ENCODE assay signal across 26 cellular contexts in genomic region chr5:65762234-65762633, GRCh38. TPM values are rescaled to one million over a fixed set of nuclear protein-coding genes. Genes with fewer than 3 reads are reported as not detected.
DNase-seq lines count a peak whose midpoint lies in the region; ATAC-seq and TF ChIP-seq lines count a peak whose summit lies in the region.
"Had no signal": no experiment of that assay in that cellular context is flagged by ENCODE, and none has a peak within 500 bp of the region (broad histone marks: within the 10 kb centered on the region; RNA-seq: fewer than 3 reads in every experiment).

No MANE protein-coding gene starts in this region.

- no peak overlapping the region for H2AFZ ChIP-seq in mammary epithelial cell (ENCODE audit: low read depth, low read length)

- intact Hi-C loops in activated CD4-positive, alpha-beta T cell treated with anti-CD3 and anti-CD28 coated beads, Interleukin-2, amount 10 ng/mL, durations not matched to agents 24 days and 14 days (cut with micrococcal nuclease): no loop called here
- intact Hi-C loops in mammary epithelial cell (cut with micrococcal nuclease): loop anchor here (5.0 kb wide), 1 partner anchor 165 kb away; the partner anchor contains the start of gene ERBIN
- intact Hi-C loops in thyroid gland (cut with DNase I): no loop called here
- intact Hi-C loops in psoas muscle (cut with DNase I): no loop called here
- intact Hi-C loops in sciatic nerve (cut with DNase I): no loop called here

- in situ Hi-C loops in mammary epithelial cell (cut with MboI; ENCODE audit: low sequenced_read_pairs in 2 of 2): no loop called here

- DNase-seq in activated CD4-positive, alpha-beta T cell treated with anti-CD3 and anti-CD28 coated beads, Interleukin-2, amount 10 ng/mL, durations not matched to agents 24 days and 14 days: peak; percentile 26
- no peak for DNase-seq in activated CD4-positive, alpha-beta T cell treated with anti-CD3 and anti-CD28 coated beads, Interleukin-2, amount 10 ng/mL, durations not matched to agents 7 days and 5 days
- peak; percentile 80 for DNase-seq in NCI-H226
- DNase-seq in mammary epithelial cell: peak; percentile 21
- no peak for DNase-seq in thyroid gland
- no peak for DNase-seq in stimulated activated naive CD8-positive, alpha-beta T cell treated with anti-CD3 and anti-CD28 coated beads, Interleukin-15, amount 100 ng/mL, for 72 hours
- DNase-seq in psoas muscle: no peak
- DNase-seq in sciatic nerve (ENCODE audit: low spot score): no peak
- DNase-seq: ACHN; Caco-2; CD4-positive, alpha-beta memory T cell; DMS 273 treated with DMSO at 0.1 percent for 48 hours; DMS79 treated with DMSO at 0.1 percent for 48 hours; GDM1; H7; Kasumi-1; NCI-H1092 treated with DMSO at 0.1 percent for 48 hours; NCI-H1436 treated with DMSO at 0.1 percent for 48 hours; NCI-H1930; NCI-H510A; NCI-H774; NK-92 treated with Interleukin-12 subunit alpha and Interleukin-12 subunit beta, amount 100 ng/mL, for 24 hours had no signal

- POLR2A ChIA-PET in activated CD4-positive, alpha-beta T cell treated with anti-CD3 and anti-CD28 coated beads, Interleukin-2, amount 10 ng/mL, durations not matched to agents 7 days and 5 days (lab: Charles Lee): no interaction called here

- peaks cover 18% of the 10 kb centered on the region for H3K36me3 Mint-ChIP-seq in activated CD4-positive, alpha-beta T cell treated with anti-CD3 and anti-CD28 coated beads, Interleukin-2, amount 10 ng/mL, durations not matched to agents 24 days and 14 days (ENCODE audit: low read depth)
- peaks cover 14% of the 10 kb centered on the region for H3K36me3 Mint-ChIP-seq in activated CD4-positive, alpha-beta T cell treated with anti-CD3 and anti-CD28 coated beads, Interleukin-2, amount 10 ng/mL, durations not matched to agents 7 days and 5 days (ENCODE audit: low read depth)

- H3K79me2 ChIP-seq in mammary epithelial cell (ENCODE audit: insufficient read depth, low read length): peaks cover 2% of the 10 kb centered on the region

- H3K9me3 Mint-ChIP-seq in activated CD4-positive, alpha-beta T cell treated with anti-CD3 and anti-CD28 coated beads, Interleukin-2, amount 10 ng/mL, durations not matched to agents 24 days and 14 days: peaks cover 11% of the 10 kb centered on the region
- H3K9me3 Mint-ChIP-seq in activated CD4-positive, alpha-beta T cell treated with anti-CD3 and anti-CD28 coated beads, Interleukin-2, amount 10 ng/mL, durations not matched to agents 7 days and 5 days: no peaks in the 10 kb centered on the region
- H3K9me3 Mint-ChIP-seq in stimulated activated naive CD8-positive, alpha-beta T cell treated with anti-CD3 and anti-CD28 coated beads, Interleukin-15, amount 100 ng/mL, for 72 hours: peaks cover 0 to 12% of the 10 kb centered on the region in 2 donors
- H3K9me3 Mint-ChIP-seq: CD4-positive, alpha-beta memory T cell had no signal

- H3K27me3 ChIP-seq in mammary epithelial cell (ENCODE audit: insufficient read depth, low read length) (no peaks in the 10 kb centered on the region), thyroid gland (no peaks in the 10 kb centered on the region), psoas muscle (ENCODE audit: insufficient read depth in 3 of 3, low read length in 2 of 3) (no peaks in the 10 kb centered on the region)
- H3K27me3 ChIP-seq: BLaER1 treated with 17β-estradiol and CSF1 and Interleukin-3, amounts not matched to agents 10 nM and 100 nM; SJSA1 had no signal

- H3K27ac Mint-ChIP-seq in activated CD4-positive, alpha-beta T cell treated with anti-CD3 and anti-CD28 coated beads, Interleukin-2, amount 10 ng/mL, durations not matched to agents 24 days and 14 days: no peak overlapping the region
- no peak overlapping the region for H3K27ac Mint-ChIP-seq in activated CD4-positive, alpha-beta T cell treated with anti-CD3 and anti-CD28 coated beads, Interleukin-2, amount 10 ng/mL, durations not matched to agents 7 days and 5 days
- no peak overlapping the region for H3K27ac Mint-ChIP-seq in stimulated activated naive CD8-positive, alpha-beta T cell treated with anti-CD3 and anti-CD28 coated beads, Interleukin-15, amount 100 ng/mL, for 72 hours
- H3K27ac Mint-ChIP-seq: CD4-positive, alpha-beta memory T cell had no signal

- H3K9me3 ChIP-seq in mammary epithelial cell (replicated peaks; ENCODE audit: insufficient read depth, low read length) (no peaks in the 10 kb centered on the region), thyroid gland (no peaks in the 10 kb centered on the region), psoas muscle (no peaks in the 10 kb centered on the region)
- H3K9me3 ChIP-seq: Caco-2, SJSA1 had no signal

- H3K4me1 Mint-ChIP-seq in activated CD4-positive, alpha-beta T cell treated with anti-CD3 and anti-CD28 coated beads, Interleukin-2, amount 10 ng/mL, durations not matched to agents 24 days and 14 days: peaks cover 10% of the 10 kb centered on the region
- H3K4me1 Mint-ChIP-seq in activated CD4-positive, alpha-beta T cell treated with anti-CD3 and anti-CD28 coated beads, Interleukin-2, amount 10 ng/mL, durations not matched to agents 7 days and 5 days: peaks cover 10% of the 10 kb centered on the region
- H3K4me1 Mint-ChIP-seq in stimulated activated naive CD8-positive, alpha-beta T cell treated with anti-CD3 and anti-CD28 coated beads, Interleukin-15, amount 100 ng/mL, for 72 hours: peaks cover 14% of the 10 kb centered on the region

- dilution Hi-C loops in mammary epithelial cell (cut with HindIII; ENCODE audit: low sequenced_read_pairs): no loop called here

- no peaks in the 10 kb centered on the region for H4K20me1 ChIP-seq in mammary epithelial cell (ENCODE audit: insufficient read depth, low read length)

- WGBS in mammary epithelial cell (ENCODE audit: low coverage, missing lambda C conversion rate): 100% methylated on average over 1 of the region's 1 CpG
- 94% methylated on average over 1 of the region's 1 CpG for WGBS in thyroid gland, 2 donors
- 92 to 97% (median 94%) methylated on average over 1 of the region's 1 CpG for WGBS in psoas muscle, 3 donors

- H3K4me3 Mint-ChIP-seq in activated CD4-positive, alpha-beta T cell treated with anti-CD3 and anti-CD28 coated beads, Interleukin-2, amount 10 ng/mL, durations not matched to agents 24 days and 14 days: no peak overlapping the region
- no peak overlapping the region for H3K4me3 Mint-ChIP-seq in activated CD4-positive, alpha-beta T cell treated with anti-CD3 and anti-CD28 coated beads, Interleukin-2, amount 10 ng/mL, durations not matched to agents 7 days and 5 days
- H3K4me3 Mint-ChIP-seq in stimulated activated naive CD8-positive, alpha-beta T cell treated with anti-CD3 and anti-CD28 coated beads, Interleukin-15, amount 100 ng/mL, for 72 hours: no peak overlapping the region
- H3K4me3 Mint-ChIP-seq: CD4-positive, alpha-beta memory T cell had no signal

- CTCF ChIA-PET in activated CD4-positive, alpha-beta T cell treated with anti-CD3 and anti-CD28 coated beads, Interleukin-2, amount 10 ng/mL, durations not matched to agents 7 days and 5 days (lab: Charles Lee): interaction anchor here (0.9 to 1.1 kb wide), 3 partner anchors 12 to 376 kb away, joined by 3 to 5 read pairs (median 4); no protein-coding TSS in a partner anchor
- CTCF ChIA-PET in mammary epithelial cell (lab: Charles Lee; ENCODE audit: low non-redundant PET): no interaction called here

- TF ChIP-seq CTCF in mammary epithelial cell (conservative IDR thresholded peaks at IDR 0.05 in 1 of 2, IDR thresholded peaks at IDR 0.05 in 1 of 2; ENCODE audit: extremely low read depth in 1 of 2, insufficient read depth in 1 of 2, low read depth in 1 of 2, low read length in 2 of 2) (no peak), thyroid gland (IDR thresholded peaks at IDR 0.05) (no peak), psoas muscle (IDR thresholded peaks at IDR 0.05) (no peak)

- no peak overlapping the region for H3K4me2 ChIP-seq in mammary epithelial cell (ENCODE audit: insufficient read depth, low read depth, low read length)
- H3K4me2 ChIP-seq: BLaER1 treated with 17β-estradiol and CSF1 and Interleukin-3, amounts not matched to agents 10 nM and 100 nM had no signal

- no peak for TF ChIP-seq POLR2A in thyroid gland (IDR thresholded peaks at IDR 0.05)

- peaks cover 2% of the 10 kb centered on the region for H3K36me3 ChIP-seq in mammary epithelial cell (ENCODE audit: insufficient read depth, low read length)
- H3K36me3 ChIP-seq in thyroid gland: no peaks in the 10 kb centered on the region
- peaks cover 0 to 32% of the 10 kb centered on the region in 2 donors for H3K36me3 ChIP-seq in psoas muscle (ENCODE audit: insufficient read depth in 1 of 2, low read depth in 1 of 2)

- H3K27ac ChIP-seq in mammary epithelial cell (ENCODE audit: insufficient read depth, low read depth, low read length): no peak overlapping the region
- H3K27ac ChIP-seq in thyroid gland: no peak overlapping the region
- H3K27ac ChIP-seq in psoas muscle: no peak overlapping the region
- H3K27ac ChIP-seq: 22Rv1; BLaER1 treated with 17β-estradiol and CSF1 and Interleukin-3, amounts not matched to agents 10 nM and 100 nM; SJSA1 had no signal

- no peak overlapping the region for H3K4me3 ChIP-seq in mammary epithelial cell (replicated peaks in 1 of 3; ENCODE audit: insufficient read depth in 1 of 3, low read depth in 2 of 3, low read length in 3 of 3)
- no peak overlapping the region for H3K4me3 ChIP-seq in thyroid gland (replicated peaks in 1 of 3)
- H3K4me3 ChIP-seq in psoas muscle: no peak overlapping the region
- H3K4me3 ChIP-seq: BLaER1 treated with 17β-estradiol and CSF1 and Interleukin-3, amounts not matched to agents 10 nM and 100 nM; SJSA1 had no signal

- H3K9ac ChIP-seq in mammary epithelial cell (ENCODE audit: insufficient read depth, low read length): no peak overlapping the region
- H3K9ac ChIP-seq: BLaER1 treated with 17β-estradiol and CSF1 and Interleukin-3, amounts not matched to agents 10 nM and 100 nM had no signal

- ATAC-seq in stimulated activated naive CD8-positive, alpha-beta T cell treated with anti-CD3 and anti-CD28 coated beads, Interleukin-15, amount 100 ng/mL, for 72 hours: no peak
- no peak for ATAC-seq in psoas muscle
- no peak for ATAC-seq in sciatic nerve
- ATAC-seq: Panc1 had no signal

- no peaks in the 10 kb centered on the region for H3K4me1 ChIP-seq in mammary epithelial cell (ENCODE audit: insufficient read depth, low read length)
- no peaks in the 10 kb centered on the region for H3K4me1 ChIP-seq in thyroid gland
- H3K4me1 ChIP-seq in psoas muscle: no peaks in the 10 kb centered on the region
- H3K4me1 ChIP-seq: BLaER1 treated with 17β-estradiol and CSF1 and Interleukin-3, amounts not matched to agents 10 nM and 100 nM; Caco-2 had no signal

- no TSS peak for BruUV-seq in mammary epithelial cell (replicated peaks; lab: Mats Ljungman, UMichigan)

- no peaks in the 10 kb centered on the region for H3K27me3 Mint-ChIP-seq in activated CD4-positive, alpha-beta T cell treated with anti-CD3 and anti-CD28 coated beads, Interleukin-2, amount 10 ng/mL, durations not matched to agents 24 days and 14 days
- H3K27me3 Mint-ChIP-seq in activated CD4-positive, alpha-beta T cell treated with anti-CD3 and anti-CD28 coated beads, Interleukin-2, amount 10 ng/mL, durations not matched to agents 7 days and 5 days: no peaks in the 10 kb centered on the region
- H3K27me3 Mint-ChIP-seq in stimulated activated naive CD8-positive, alpha-beta T cell treated with anti-CD3 and anti-CD28 coated beads, Interleukin-15, amount 100 ng/mL, for 72 hours: no peaks in the 10 kb centered on the region
- H3K27me3 Mint-ChIP-seq: CD4-positive, alpha-beta memory T cell had no signal

RNA-seq across cellular contexts. Expression of gene NLN, which starts 40.2 kb away (rescaled TPM):
- 28.0 and 30.7 TPM in 2 replicates for total RNA-seq in activated CD4-positive, alpha-beta T cell treated with anti-CD3 and anti-CD28 coated beads, Interleukin-2, amount 10 ng/mL, durations not matched to agents 24 days and 14 days
- total RNA-seq in activated CD4-positive, alpha-beta T cell treated with anti-CD3 and anti-CD28 coated beads, Interleukin-2, amount 10 ng/mL, durations not matched to agents 7 days and 5 days: 10 to 100 TPM; 11.0 to 12.4 TPM
- 10 to 100 TPM; 25.5 to 37.0 TPM for total RNA-seq in mammary epithelial cell
- 23.5 TPM for polyA plus RNA-seq in mammary epithelial cell
- 37.0 TPM for polyA minus RNA-seq in mammary epithelial cell
- 10 to 100 TPM in 3 of 4 donors, 1 to 10 TPM in 1; 8.7 to 17.5 (median 13.1) TPM for total RNA-seq in thyroid gland
- total RNA-seq in psoas muscle: 10 to 100 TPM; 31.4 to 69.9 (median 45.1) TPM
- 10 to 100 TPM in 2 of 3 donors, 1 to 10 TPM in 1; 9.8 to 22.9 (median 11.4) TPM for polyA plus RNA-seq in psoas muscle
- total RNA-seq in sciatic nerve: 24.8 TPM

RNA-seq across cellular contexts. Expression of gene SGTB, which starts 40.3 kb away (rescaled TPM):
- 10.0 and 10.3 TPM in 2 replicates for total RNA-seq in activated CD4-positive, alpha-beta T cell treated with anti-CD3 and anti-CD28 coated beads, Interleukin-2, amount 10 ng/mL, durations not matched to agents 24 days and 14 days
- 10 to 100 TPM; 18.4 to 20.1 TPM for total RNA-seq in activated CD4-positive, alpha-beta T cell treated with anti-CD3 and anti-CD28 coated beads, Interleukin-2, amount 10 ng/mL, durations not matched to agents 7 days and 5 days
- total RNA-seq in mammary epithelial cell (10 to 100 TPM; 15.2 to 20.9 TPM), thyroid gland (10 to 100 TPM in 1 of 4 donors, 1 to 10 TPM in 3; 5.0 to 12.0 (median 6.3) TPM), psoas muscle (1 to 10 TPM; 3.6 to 7.6 (median 4.1) TPM), sciatic nerve (18.8 TPM)
- polyA plus RNA-seq in mammary epithelial cell (5.1 TPM), psoas muscle (1 to 10 TPM in 2 of 3 donors, under 1 TPM in 1; 0.91 to 4.0 (median 1.9) TPM)
- 13.4 TPM for polyA minus RNA-seq in mammary epithelial cell

Comparison
In these comparisons a context has a peak if more than half of its experiments do, and no peak if none do; other contexts are left out.
1. DNase-seq: peak in activated CD4-positive, alpha-beta T cell treated with anti-CD3 and anti-CD28 coated beads, Interleukin-2, amount 10 ng/mL, durations not matched to agents 24 days and 14 days (single experiment), NCI-H226 (single experiment) and mammary epithelial cell (single experiment); none in activated CD4-positive, alpha-beta T cell treated with anti-CD3 and anti-CD28 coated beads, Interleukin-2, amount 10 ng/mL, durations not matched to agents 7 days and 5 days (single experiment), thyroid gland (0 of 2), stimulated activated naive CD8-positive, alpha-beta T cell treated with anti-CD3 and anti-CD28 coated beads, Interleukin-15, amount 100 ng/mL, for 72 hours (0 of 2), psoas muscle (0 of 2) and sciatic nerve (single experiment).